In the genomic region with DNA sequence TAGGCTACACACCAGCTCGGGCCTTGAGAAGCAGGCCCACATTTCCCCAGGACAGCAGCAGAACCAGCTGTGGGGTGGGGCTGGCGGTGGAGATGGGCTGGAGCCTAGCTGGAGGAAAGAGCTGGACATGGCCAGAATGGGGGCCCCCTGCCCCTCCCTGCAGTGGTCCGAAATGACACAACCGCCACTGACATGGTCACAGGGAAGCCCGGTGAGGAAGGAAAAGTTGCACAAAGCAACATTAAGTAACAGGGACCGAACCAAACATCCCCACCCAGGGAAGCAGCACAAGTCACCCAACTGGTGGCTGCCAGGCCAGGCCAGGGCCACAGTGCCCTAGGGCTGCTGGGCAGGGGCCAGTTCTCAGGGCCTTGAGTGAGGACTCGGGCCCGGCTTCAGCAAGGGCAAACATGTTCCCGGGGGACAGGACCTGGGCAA, we compare ENCODE assay signal across 18 cellular contexts. TPM values are rescaled to one million over a fixed set of nuclear protein-coding genes. Genes with fewer than 3 reads are reported as not detected.
DNase-seq lines count a peak whose midpoint lies in the region; ATAC-seq, FAIRE-seq and TF ChIP-seq lines count a peak whose summit lies in the region.
"Had no signal": no experiment of that assay in that cellular context is flagged by ENCODE, and none has a peak within 500 bp of the region (broad histone marks: within the 10 kb centered on the region; RNA-seq: fewer than 3 reads in every experiment).

No MANE protein-coding gene starts in this region.

- intact Hi-C loops in CD4-positive, alpha-beta T cell (cut with DNase I, micrococcal nuclease) = no loop called here
- intact Hi-C loops in sciatic nerve (cut with DNase I) = no loop called here

- no peaks in the 10 kb centered on the region for H3K4me1 Mint-ChIP-seq in CD4-positive, alpha-beta T cell (ENCODE audit: low read depth)
- H3K4me1 Mint-ChIP-seq in brain = peaks cover 23% of the 10 kb centered on the region

- no peak overlapping the region for H3K4me3 ChIP-seq in Peyer's patch
- H3K4me3 ChIP-seq: body of pancreas had no signal

- ATAC-seq in CD4-positive, alpha-beta T cell (ENCODE audit: poor library complexity) = no peak
- peak; percentile 63 for ATAC-seq in sciatic nerve
- ATAC-seq: body of pancreas; left colon; naive thymus-derived CD8-positive, alpha-beta T cell; T-cell had no signal

- DNase-seq in CD4-positive, alpha-beta T cell = no peak
- DNase-seq in sciatic nerve (ENCODE audit: low spot score) = no peak
- DNase-seq in NCI-H510A treated with DMSO at 0.1 percent for 48 hours (lab: John Stamatoyannopoulos, UW) = no peak
- no peak for DNase-seq in RCC 7860 (ENCODE audit: low spot score)
- no peak for DNase-seq in HuH-7 (ENCODE audit: low spot score)
- no peak for DNase-seq in Peyer's patch
- DNase-seq: activated gamma-delta T cell; COR-L47; left colon; naive thymus-derived CD8-positive, alpha-beta T cell; NCI-H2081; NCI-H69; stimulated activated CD4-positive, alpha-beta T cell treated with anti-CD3 and anti-CD28 coated beads, Interleukin-4, amount 100 ng/mL, for 4 hours; T-cell had no signal

- peak overlapping the region; percentile 17 for H3K27ac Mint-ChIP-seq in CD4-positive, alpha-beta T cell
- H3K27ac Mint-ChIP-seq in brain = peak overlapping the region in 3 of 5 experiments; percentile 88 to 96 (median 95)

- H3K4me1 ChIP-seq in Peyer's patch = no peaks in the 10 kb centered on the region

- no peak overlapping the region for H3K27ac ChIP-seq in CD4-positive, alpha-beta T cell (ENCODE audit: low read depth, low read length)
- H3K27ac ChIP-seq in layer of hippocampus (ENCODE audit: low read depth, low read length) (peak overlapping the region; percentile 78), Peyer's patch (no peak overlapping the region)
- H3K27ac ChIP-seq: body of pancreas had no signal

- CTCF ChIA-PET in CD4-positive, alpha-beta T cell (lab: Charles Lee) = no interaction called here

- H3K4me3 Mint-ChIP-seq in CD4-positive, alpha-beta T cell = no peak overlapping the region
- H3K4me3 Mint-ChIP-seq in brain = no peak overlapping the region
- H3K4me3 Mint-ChIP-seq: naive thymus-derived CD8-positive, alpha-beta T cell; T-cell had no signal

- H3K27me3 Mint-ChIP-seq in CD4-positive, alpha-beta T cell = no peaks in the 10 kb centered on the region
- peaks cover 4% of the 10 kb centered on the region for H3K27me3 Mint-ChIP-seq in brain
- H3K27me3 Mint-ChIP-seq: naive thymus-derived CD8-positive, alpha-beta T cell; T-cell had no signal

- TF ChIP-seq POLR2A in Peyer's patch (IDR thresholded peaks at IDR 0.05) = no peak

- no peaks in the 10 kb centered on the region for H3K27me3 ChIP-seq in CD4-positive, alpha-beta T cell (ENCODE audit: control insufficient read depth, insufficient read depth, low read length)
- H3K27me3 ChIP-seq in layer of hippocampus (ENCODE audit: control insufficient read depth, insufficient read depth, low read length) (no peaks in the 10 kb centered on the region), Peyer's patch (no peaks in the 10 kb centered on the region)
- H3K27me3 ChIP-seq: body of pancreas had no signal

- FAIRE-seq in RCC 7860 (lab: Jason Lieb, UNC) = no peak
- FAIRE-seq: H54 had no signal

- POLR2A ChIA-PET in CD4-positive, alpha-beta T cell (lab: Charles Lee) = no interaction called here

- H3K36me3 Mint-ChIP-seq in CD4-positive, alpha-beta T cell (ENCODE audit: low read depth) = peaks cover 75% of the 10 kb centered on the region
- H3K36me3 Mint-ChIP-seq in brain = peaks cover 72% of the 10 kb centered on the region

- H3K9me3 Mint-ChIP-seq in CD4-positive, alpha-beta T cell = no peaks in the 10 kb centered on the region
- no peaks in the 10 kb centered on the region for H3K9me3 Mint-ChIP-seq in brain
- H3K9me3 Mint-ChIP-seq: naive thymus-derived CD8-positive, alpha-beta T cell; T-cell had no signal

- no peak for TF ChIP-seq CTCF in CD4-positive, alpha-beta T cell (IDR thresholded peaks at IDR 0.05)
- no peak for TF ChIP-seq CTCF in brain (conservative IDR thresholded peaks at IDR 0.05)
- no peak for TF ChIP-seq CTCF in Peyer's patch (IDR thresholded peaks at IDR 0.05)

- no peaks in the 10 kb centered on the region for H3K9me3 ChIP-seq in CD4-positive, alpha-beta T cell (ENCODE audit: control insufficient read depth, low read length)
- no peaks in the 10 kb centered on the region for H3K9me3 ChIP-seq in Peyer's patch
- H3K9me3 ChIP-seq: body of pancreas had no signal

- peaks cover 0 to 81% (median 7%) of the 10 kb centered on the region in 3 donors for H3K36me3 ChIP-seq in Peyer's patch

RNA-seq across cellular contexts. Expression of gene PSAP, which starts 33.2 kb away (rescaled TPM):
- total RNA-seq in CD4-positive, alpha-beta T cell = 100 to 1,000 TPM; 191 to 206 TPM
- polyA plus RNA-seq in brain (ENCODE audit: insufficient read depth, low read depth, low replicate concordance) = 1,531 TPM
- total RNA-seq in sciatic nerve = 920 TPM
- 100 to 1,000 TPM; 193 to 647 (median 491) TPM for total RNA-seq in Peyer's patch

RNA-seq across cellular contexts. Expression of gene VSIR, which starts 44.5 kb away (rescaled TPM):
- total RNA-seq in CD4-positive, alpha-beta T cell = 10 to 100 TPM; 86.2 to 91.4 TPM
- polyA plus RNA-seq in brain (ENCODE audit: insufficient read depth, low read depth, low replicate concordance) = 36.9 TPM
- total RNA-seq in sciatic nerve (171 TPM), Peyer's patch (100 to 1,000 TPM in 3 of 4 donors, 10 to 100 TPM in 1; 38.0 to 169 (median 127) TPM)
